Comparison of ENCODE assay signal across 9 cellular contexts in the genomic region with DNA sequence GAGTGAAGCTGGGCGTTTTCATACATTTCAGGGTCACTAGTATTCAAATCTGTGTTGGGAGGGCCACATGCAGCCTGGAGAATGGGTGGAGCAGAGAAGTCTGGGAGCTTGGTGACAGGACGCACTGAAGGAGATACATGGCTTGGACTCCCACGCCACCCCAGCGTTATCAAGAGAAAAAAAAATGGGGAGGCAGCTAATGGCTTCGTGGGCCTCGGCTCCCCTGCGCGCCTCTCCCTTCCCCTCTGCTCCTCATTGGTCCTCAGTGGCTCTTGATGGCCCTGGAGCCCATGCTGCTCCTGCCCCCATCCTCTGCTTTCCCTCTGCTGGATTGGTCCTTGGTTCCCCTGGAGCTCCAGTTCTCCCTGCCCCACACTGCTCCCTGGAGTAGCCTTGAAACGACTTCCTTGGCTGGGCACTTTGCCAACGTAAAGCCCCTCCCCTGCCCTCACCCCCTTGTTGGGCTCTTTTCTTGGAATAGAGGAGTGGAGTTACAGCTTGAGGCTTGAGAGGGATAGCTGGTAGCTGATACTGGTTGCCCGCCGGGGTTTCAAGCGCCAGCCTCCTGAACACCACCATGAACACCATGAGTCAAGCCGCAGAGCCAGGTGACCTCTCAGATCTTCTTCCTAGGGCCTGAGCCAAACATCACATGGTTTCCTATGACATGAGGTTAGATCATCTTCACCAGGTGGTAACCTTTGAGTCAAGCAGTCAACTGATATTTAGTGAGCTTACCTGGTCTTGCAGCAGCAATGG.
DNase-seq lines count a peak whose midpoint lies in the region; ATAC-seq and TF ChIP-seq lines count a peak whose summit lies in the region.
"Had no signal": no experiment of that assay in that cellular context is flagged by ENCODE, and none has a peak within 500 bp of the region (broad histone marks: within the 10 kb centered on the region; RNA-seq: fewer than 3 reads in every experiment).

No MANE protein-coding gene starts in this region.

- no peak overlapping the region for H3K9ac ChIP-seq in OCI-LY3 (ENCODE audit: low read length)
- peak overlapping the region; percentile 66 for H3K9ac ChIP-seq in adipocyte (ENCODE audit: low read length)

- TF ChIP-seq CTCF in OCI-LY3 (IDR thresholded peaks at IDR 0.05; ENCODE audit: low read depth, low read length): no peak

- H3K27ac ChIP-seq in OCI-LY3 (ENCODE audit: low read length): no peak overlapping the region

- in situ Hi-C loops in G401 (cut with HindIII; ENCODE audit: low sequenced_read_pairs): no loop called here

- no peaks in the 10 kb centered on the region for H3K79me2 ChIP-seq in OCI-LY3 (ENCODE audit: low read length)

- H3K36me3 ChIP-seq in OCI-LY3 (replicated peaks; ENCODE audit: low read depth, low read length) (no peaks in the 10 kb centered on the region), adipocyte (ENCODE audit: control insufficient read depth, insufficient read depth, low read length, severe bottlenecking) (no peaks in the 10 kb centered on the region)

- H2AFZ ChIP-seq in OCI-LY3 (ENCODE audit: low read depth, low read length): no peak overlapping the region

- H3K9me3 ChIP-seq in OCI-LY3 (ENCODE audit: insufficient read depth, low read length): no peaks in the 10 kb centered on the region
- H3K9me3 ChIP-seq in adipocyte (ENCODE audit: control insufficient read depth, low read length): peaks cover 7% of the 10 kb centered on the region

- peak; percentile 29 for ATAC-seq in sciatic nerve
- no peak for ATAC-seq in GM18502 (IDR thresholded peaks at IDR 0.05; ENCODE audit: poor library complexity, unreplicated experiment)

- H3K4me3 ChIP-seq in OCI-LY3 (ENCODE audit: low read length): no peak overlapping the region
- no peak overlapping the region for H3K4me3 ChIP-seq in adipocyte (ENCODE audit: low read length)

- DNase-seq in NCI-H2171 treated with DMSO at 0.1 percent for 48 hours (lab: John Stamatoyannopoulos, UW) (peak; percentile 67), NCI-H2171 (lab: John Stamatoyannopoulos, UW) (no peak), adipocyte (ENCODE audit: low read depth) (no peak), sciatic nerve (ENCODE audit: low spot score) (no peak), GM19240 (ENCODE audit: insufficient read length, low spot score) (no peak), G401 (ENCODE audit: low spot score) (no peak)
- DNase-seq: left ventricle myocardium superior had no signal

- intact Hi-C loops in sciatic nerve (cut with DNase I): loop anchor here (10.0 kb wide), 1 partner anchor 264 kb away; no protein-coding TSS in a partner anchor

- H3K4me2 ChIP-seq in OCI-LY3 (ENCODE audit: low read length): 0 out of 2 replicates have a peak overlapping the region, but pooled peaks have one; percentile 4

- H3K4me1 ChIP-seq in OCI-LY3 (ENCODE audit: low read length) (peaks cover 19% of the 10 kb centered on the region), adipocyte (ENCODE audit: control insufficient read depth, insufficient read depth, low read length) (peaks cover 24% of the 10 kb centered on the region)

- no peaks in the 10 kb centered on the region for H3K27me3 ChIP-seq in OCI-LY3 (ENCODE audit: low read depth, low read length)
- no peaks in the 10 kb centered on the region for H3K27me3 ChIP-seq in adipocyte (replicated peaks; ENCODE audit: control insufficient read depth, insufficient read depth, low read length)

- H4K20me1 ChIP-seq in OCI-LY3 (ENCODE audit: insufficient read depth, low read length): no peaks in the 10 kb centered on the region
